Comparison of ENCODE assay signal across 13 cellular contexts in genomic region chr9:14238044-14238443, GRCh38.
DNase-seq lines count a peak whose midpoint lies in the region; ATAC-seq and TF ChIP-seq lines count a peak whose summit lies in the region.
"Had no signal": no experiment of that assay in that cellular context is flagged by ENCODE, and none has a peak within 500 bp of the region (broad histone marks: within the 10 kb centered on the region; RNA-seq: fewer than 3 reads in every experiment).

No MANE protein-coding gene starts in this region.

- H3K36me3 Mint-ChIP-seq in activated CD4-positive, alpha-beta T cell treated with anti-CD3 and anti-CD28 coated beads, Interleukin-2, amount 10 ng/mL, durations not matched to agents 7 days and 5 days (ENCODE audit: low read depth): no peaks in the 10 kb centered on the region

- CTCF ChIA-PET in activated CD4-positive, alpha-beta T cell treated with anti-CD3 and anti-CD28 coated beads, Interleukin-2, amount 10 ng/mL, durations not matched to agents 7 days and 5 days (lab: Charles Lee): no interaction called here

- H3K9me3 ChIP-seq in HUES48 (ENCODE audit: control insufficient read depth, insufficient read depth, low read length) (no peaks in the 10 kb centered on the region), stomach (no peaks in the 10 kb centered on the region)

- ATAC-seq in GM21619 (IDR thresholded peaks at IDR 0.05; ENCODE audit: unreplicated experiment): no peak
- no peak for ATAC-seq in HG02938 (IDR thresholded peaks at IDR 0.05; ENCODE audit: unreplicated experiment)
- ATAC-seq: activated T-cell treated with anti-CD3 and anti-CD28 coated beads, Interleukin-2, amount 50 U/mL, for 72 hours had no signal

- POLR2A ChIA-PET in activated CD4-positive, alpha-beta T cell treated with anti-CD3 and anti-CD28 coated beads, Interleukin-2, amount 10 ng/mL, durations not matched to agents 7 days and 5 days (lab: Charles Lee): no interaction called here

- 43 to 68% (median 63%) methylated on average over 3 of the region's 3 CpGs for WGBS in stomach, 5 donors

- H3K27ac ChIP-seq in HUES48 (ENCODE audit: low read depth, low read length) (peak overlapping the region; percentile 91), brain microvascular endothelial cell (no peak overlapping the region), stomach (peak overlapping the region in 3 of 5 donors; percentile 23 to 54 (median 46))

- H3K27me3 ChIP-seq in HUES48 (ENCODE audit: control insufficient read depth, insufficient read depth, low read length): no peaks in the 10 kb centered on the region
- no peaks in the 10 kb centered on the region for H3K27me3 ChIP-seq in brain microvascular endothelial cell (replicated peaks)
- H3K27me3 ChIP-seq in stomach: no peaks in the 10 kb centered on the region

- intact Hi-C loops in stomach (cut with DNase I; ENCODE audit: low total_unique reads): no loop called here

- no peak overlapping the region for H3K9ac ChIP-seq in HUES48 (ENCODE audit: low read depth, low read length)

- H3K4me1 ChIP-seq in HUES48 (ENCODE audit: control insufficient read depth, insufficient read depth, low read length) (peaks cover 41% of the 10 kb centered on the region), stomach (peaks cover 0 to 79% (median 55%) of the 10 kb centered on the region in 4 donors)

- in situ Hi-C loops in brain microvascular endothelial cell (cut with HindIII; ENCODE audit: low pct_ligation_motif_present, low sequenced_read_pairs): no loop called here

- no peak for TF ChIP-seq EP300 in stomach (IDR thresholded peaks at IDR 0.05)

- no peaks in the 10 kb centered on the region for H3K27me3 Mint-ChIP-seq in activated CD4-positive, alpha-beta T cell treated with anti-CD3 and anti-CD28 coated beads, Interleukin-2, amount 10 ng/mL, durations not matched to agents 7 days and 5 days
- H3K27me3 Mint-ChIP-seq: stimulated activated naive CD8-positive, alpha-beta T cell treated with anti-CD3 and anti-CD28 coated beads, Interleukin-15, Interleukin-2, amounts not matched to agents 100 ng/mL and 50 ng/mL, for 24 hours had no signal

- no peaks in the 10 kb centered on the region for H3K9me3 Mint-ChIP-seq in activated CD4-positive, alpha-beta T cell treated with anti-CD3 and anti-CD28 coated beads, Interleukin-2, amount 10 ng/mL, durations not matched to agents 7 days and 5 days
- H3K9me3 Mint-ChIP-seq: activated T-cell treated with anti-CD3 and anti-CD28 coated beads, Interleukin-2, amount 50 U/mL, for 72 hours; stimulated activated naive CD8-positive, alpha-beta T cell treated with anti-CD3 and anti-CD28 coated beads, Interleukin-15, Interleukin-2, amounts not matched to agents 100 ng/mL and 50 ng/mL, for 24 hours had no signal

- TF ChIP-seq POLR2A in stomach (IDR thresholded peaks at IDR 0.05): no peak

- no peak overlapping the region for H3K4me3 Mint-ChIP-seq in activated CD4-positive, alpha-beta T cell treated with anti-CD3 and anti-CD28 coated beads, Interleukin-2, amount 10 ng/mL, durations not matched to agents 7 days and 5 days
- H3K4me3 Mint-ChIP-seq: activated T-cell treated with anti-CD3 and anti-CD28 coated beads, Interleukin-2, amount 50 U/mL, for 72 hours; stimulated activated naive CD8-positive, alpha-beta T cell treated with anti-CD3 and anti-CD28 coated beads, Interleukin-15, Interleukin-2, amounts not matched to agents 100 ng/mL and 50 ng/mL, for 24 hours had no signal

- H3K4me3 ChIP-seq in HUES48 (ENCODE audit: low read depth, low read length) (no peak overlapping the region), brain microvascular endothelial cell (ENCODE audit: low read depth, low read length) (no peak overlapping the region), stomach (no peak overlapping the region)

- no peaks in the 10 kb centered on the region for H3K4me1 Mint-ChIP-seq in activated CD4-positive, alpha-beta T cell treated with anti-CD3 and anti-CD28 coated beads, Interleukin-2, amount 10 ng/mL, durations not matched to agents 7 days and 5 days

- TF ChIP-seq CTCF in brain microvascular endothelial cell (IDR thresholded peaks at IDR 0.05; ENCODE audit: low read depth, low read length, missing control alignments) (no peak), stomach (IDR thresholded peaks at IDR 0.05) (no peak)

- peak; percentile 23 for DNase-seq in brain microvascular endothelial cell
- peak; percentile 79 for DNase-seq in kidney glomerular epithelial cell (lab: John Stamatoyannopoulos, UW)
- no peak for DNase-seq in stomach
- DNase-seq in NCI-H2171 (lab: John Stamatoyannopoulos, UW): no peak
- no peak for DNase-seq in activated CD4-positive, alpha-beta T cell treated with anti-CD3 and anti-CD28 coated beads, Interleukin-2, amount 10 ng/mL, durations not matched to agents 7 days and 5 days
- DNase-seq: activated T-cell treated with anti-CD3 and anti-CD28 coated beads, Interleukin-2, amount 50 U/mL, for 72 hours; DMS153; KG1; NCI-H510A had no signal

- H3K27ac Mint-ChIP-seq in activated CD4-positive, alpha-beta T cell treated with anti-CD3 and anti-CD28 coated beads, Interleukin-2, amount 10 ng/mL, durations not matched to agents 7 days and 5 days: no peak overlapping the region
- H3K27ac Mint-ChIP-seq: activated T-cell treated with anti-CD3 and anti-CD28 coated beads, Interleukin-2, amount 50 U/mL, for 72 hours; stimulated activated naive CD8-positive, alpha-beta T cell treated with anti-CD3 and anti-CD28 coated beads, Interleukin-15, Interleukin-2, amounts not matched to agents 100 ng/mL and 50 ng/mL, for 24 hours had no signal

- H3K36me3 ChIP-seq in HUES48 (ENCODE audit: control insufficient read depth, insufficient read depth, low read length) (no peaks in the 10 kb centered on the region), brain microvascular endothelial cell (replicated peaks) (no peaks in the 10 kb centered on the region), stomach (no peaks in the 10 kb centered on the region)

Comparison
In these comparisons a context has a peak if more than half of its experiments do, and no peak if none do; other contexts are left out.
1. DNase-seq: peak in brain microvascular endothelial cell (single experiment) and kidney glomerular epithelial cell (single experiment); none in stomach (single experiment), NCI-H2171 (single experiment) and activated CD4-positive, alpha-beta T cell treated with anti-CD3 and anti-CD28 coated beads, Interleukin-2, amount 10 ng/mL, durations not matched to agents 7 days and 5 days (single experiment).